ENCODE assay signal across 1 cellular context in genomic region chr17:55728833-55729232, GRCh38.
TF ChIP-seq lines count a peak whose summit lies in the region.

No MANE protein-coding gene starts in this region.

TF ChIP-seq in IMR-90, 13 proteins besides CTCF, POLR2A, EP300 and RAD21:
- no peak for TF ChIP-seq FOS (IDR thresholded peaks at IDR 0.05; ENCODE audit: low read depth, low read length)
- TF ChIP-seq MXI1 (IDR thresholded peaks at IDR 0.05; ENCODE audit: borderline replicate concordance, low read depth, low read length) = no peak
